Comparison of ENCODE assay signal across 1 cellular context in the genomic region with DNA sequence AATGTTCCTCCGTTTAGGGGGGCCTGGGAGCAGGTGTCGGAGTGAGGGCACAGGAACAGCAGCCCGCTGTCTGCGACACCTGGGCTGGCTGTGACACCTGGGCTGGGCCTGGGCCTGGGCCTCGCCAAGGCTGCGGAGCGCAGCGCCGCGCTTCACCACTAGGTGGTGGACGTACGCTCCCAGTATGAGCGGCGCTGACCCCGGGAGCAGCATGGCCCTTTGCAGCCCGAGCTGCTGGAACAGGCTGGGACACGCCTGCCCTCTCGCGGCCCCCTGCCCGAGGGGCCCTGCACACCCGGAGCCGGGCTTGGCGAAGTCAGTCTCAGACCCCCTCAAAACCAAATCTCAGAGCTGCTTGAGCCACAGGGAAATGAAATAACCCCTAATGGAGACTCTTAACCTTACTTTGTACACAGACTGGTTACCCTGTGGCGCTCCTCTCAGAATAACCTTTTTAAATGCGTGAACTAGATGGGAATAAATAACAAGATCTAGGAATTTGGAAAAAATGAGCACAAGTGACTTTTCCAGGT.
TF ChIP-seq lines count a peak whose summit lies in the region.

No MANE protein-coding gene starts in this region.

TF ChIP-seq in GM12878, 131 proteins besides CTCF, POLR2A, EP300 and RAD21 (continued from another document):
- TF ChIP-seq, protein P1, sequence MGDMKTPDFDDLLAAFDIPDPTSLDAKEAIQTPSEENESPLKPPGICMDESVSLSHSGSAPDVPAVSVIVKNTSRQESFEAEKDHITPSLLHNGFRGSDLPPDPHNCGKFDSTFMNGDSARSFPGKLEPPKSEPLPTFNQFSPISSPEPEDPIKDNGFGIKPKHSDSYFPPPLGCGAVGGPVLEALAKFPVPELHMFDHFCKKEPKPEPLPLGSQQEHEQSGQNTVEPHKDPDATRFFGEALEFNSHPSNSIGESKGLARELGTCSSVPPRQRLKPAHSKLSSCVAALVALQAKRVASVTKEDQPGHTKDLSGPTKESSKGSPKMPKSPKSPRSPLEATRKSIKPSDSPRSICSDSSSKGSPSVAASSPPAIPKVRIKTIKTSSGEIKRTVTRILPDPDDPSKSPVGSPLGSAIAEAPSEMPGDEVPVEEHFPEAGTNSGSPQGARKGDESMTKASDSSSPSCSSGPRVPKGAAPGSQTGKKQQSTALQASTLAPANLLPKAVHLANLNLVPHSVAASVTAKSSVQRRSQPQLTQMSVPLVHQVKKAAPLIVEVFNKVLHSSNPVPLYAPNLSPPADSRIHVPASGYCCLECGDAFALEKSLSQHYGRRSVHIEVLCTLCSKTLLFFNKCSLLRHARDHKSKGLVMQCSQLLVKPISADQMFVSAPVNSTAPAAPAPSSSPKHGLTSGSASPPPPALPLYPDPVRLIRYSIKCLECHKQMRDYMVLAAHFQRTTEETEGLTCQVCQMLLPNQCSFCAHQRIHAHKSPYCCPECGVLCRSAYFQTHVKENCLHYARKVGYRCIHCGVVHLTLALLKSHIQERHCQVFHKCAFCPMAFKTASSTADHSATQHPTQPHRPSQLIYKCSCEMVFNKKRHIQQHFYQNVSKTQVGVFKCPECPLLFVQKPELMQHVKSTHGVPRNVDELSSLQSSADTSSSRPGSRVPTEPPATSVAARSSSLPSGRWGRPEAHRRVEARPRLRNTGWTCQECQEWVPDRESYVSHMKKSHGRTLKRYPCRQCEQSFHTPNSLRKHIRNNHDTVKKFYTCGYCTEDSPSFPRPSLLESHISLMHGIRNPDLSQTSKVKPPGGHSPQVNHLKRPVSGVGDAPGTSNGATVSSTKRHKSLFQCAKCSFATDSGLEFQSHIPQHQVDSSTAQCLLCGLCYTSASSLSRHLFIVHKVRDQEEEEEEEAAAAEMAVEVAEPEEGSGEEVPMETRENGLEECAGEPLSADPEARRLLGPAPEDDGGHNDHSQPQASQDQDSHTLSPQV (IDR thresholded peaks at IDR 0.05): 0 out of 2 replicates have a peak, but pooled peaks have one; percentile 31
- TF ChIP-seq SMARCA5 (IDR thresholded peaks at IDR 0.05) (peak; percentile 69; the same call in 1 of the 2 replicates), GABPA (IDR thresholded peaks at IDR 0.05; ENCODE audit: low read depth) (no peak), BHLHE40 (IDR thresholded peaks at IDR 0.05; ENCODE audit: borderline replicate concordance in 1 of 2, low read depth in 2 of 2, low read length in 1 of 2) (0 out of 4 replicates have a peak, but pooled peaks of 1 of the 2 experiments have one; percentile 25), TCF12 (IDR thresholded peaks at IDR 0.05; ENCODE audit: low read depth, low read length) (peak; percentile 59; the same call in 1 of the 2 replicates), NR2F1 (conservative IDR thresholded peaks at IDR 0.05) (peak; percentile 94), SMAD1 (IDR thresholded peaks at IDR 0.05; ENCODE audit: low read depth, partially characterized antibody) (no peak), POLR2AphosphoS2 (IDR thresholded peaks at IDR 0.05; ENCODE audit: low read depth, low read length) (no peak)
- TF ChIP-seq, protein P2, sequence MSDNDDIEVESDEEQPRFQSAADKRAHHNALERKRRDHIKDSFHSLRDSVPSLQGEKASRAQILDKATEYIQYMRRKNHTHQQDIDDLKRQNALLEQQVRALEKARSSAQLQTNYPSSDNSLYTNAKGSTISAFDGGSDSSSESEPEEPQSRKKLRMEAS (IDR thresholded peaks at IDR 0.05; ENCODE audit: low read depth, low read length): 0 out of 2 replicates have a peak, but pooled peaks have one; percentile 38
